Comparison of ENCODE assay signal across 8 cellular contexts in genomic region chr2:201451330-201452057, GRCh38. TPM values are rescaled to one million over a fixed set of nuclear protein-coding genes. Genes with fewer than 3 reads are reported as not detected.
A peak's percentile ranks its signal among the peaks of the same experiment; 100 is the strongest.
DNase-seq lines count a peak whose midpoint lies in the region; ATAC-seq and TF ChIP-seq lines count a peak whose summit lies in the region.

STRADB (plus strand) TSS chr2:201451740; CDS start chr2:201454841, 3,101 bp downstream.
TRAK2 (minus strand) TSS chr2:201451458; CDS start chr2:201420507, 30,951 bp downstream.

- TF ChIP-seq CTCF in AG09319 (IDR thresholded peaks at IDR 0.05; ENCODE audit: low read depth, low read length): peak; percentile 10
- TF ChIP-seq CTCF in activated B cell treated with CpG ODN at 0.5 μM for 24 hours (IDR thresholded peaks at IDR 0.05): no peak
- TF ChIP-seq CTCF in spleen (IDR thresholded peaks at IDR 0.05 in 8 of 11, conservative IDR thresholded peaks at IDR 0.05 in 3 of 11): peak in 10 of 11 experiments; percentile 17 to 67 (median 38)

- in situ Hi-C loops in GM18951 (cut with MboI; ENCODE audit: low sequenced_read_pairs, unreplicated experiment): no loop called here

- peaks cover 0 to 13% (median 0%) of the 10 kb centered on the region in 6 donors for H3K36me3 ChIP-seq in spleen

- WGBS in spleen, 5 donors: 0 to 1% (median 0%) methylated on average over 21 to 75 of the region's 75 CpGs

- H3K36me3 Mint-ChIP-seq in activated B cell treated with CpG ODN at 0.5 μM for 24 hours (ENCODE audit: low read depth): peaks cover 15% of the 10 kb centered on the region
- H3K36me3 Mint-ChIP-seq in immature natural killer cell: peaks cover 0 to 8% (median 0%) of the 10 kb centered on the region in 3 donors

- H3K4me1 Mint-ChIP-seq in activated B cell treated with CpG ODN at 0.5 μM for 24 hours: peaks cover 51% of the 10 kb centered on the region
- H3K4me1 Mint-ChIP-seq in immature natural killer cell: peaks cover 32 to 58% of the 10 kb centered on the region in 2 donors

- POLR2A ChIA-PET in activated B cell treated with CpG ODN at 0.5 μM for 24 hours (lab: Charles Lee): interaction anchor here (0.5 to 2.7 kb wide), 26 partner anchors 8 to 926 kb away, joined by 3 to 17 read pairs (median 4); partner anchors contain the start of genes ALS2, BZW1, CASP8 and CFLAR

- H3K27ac ChIP-seq in caudate nucleus (ENCODE audit: low read depth, low read length) (peak within 1 kb of the TSS; percentile 95), spleen (peak within 1 kb of the TSS; percentile 83 to 95 (median 92))

- H3K9me3 ChIP-seq in spleen: no peaks in the 10 kb centered on the region

- peak; percentile 95 for ATAC-seq in HG03196 (IDR thresholded peaks at IDR 0.05; ENCODE audit: unreplicated experiment)
- peak; percentile 93 for ATAC-seq in activated B cell treated with CpG ODN at 0.5 μM for 24 hours (ENCODE audit: low read depth)

- H3K9me3 Mint-ChIP-seq in activated B cell treated with CpG ODN at 0.5 μM for 24 hours (no peaks in the 10 kb centered on the region), immature natural killer cell (no peaks in the 10 kb centered on the region)

- peak; percentile 94 for TF ChIP-seq POLR2A in GM18951 (IDR thresholded peaks at IDR 0.05; ENCODE audit: extremely low read depth, insufficient read depth, insufficient read length)
- peak in 2 of 3 donors; percentile 81 to 88 for TF ChIP-seq POLR2A in spleen (IDR thresholded peaks at IDR 0.05)

- H3K4me1 ChIP-seq in spleen: peaks cover 20 to 63% (median 45%) of the 10 kb centered on the region in 6 donors

- intact Hi-C loops in activated B cell treated with CpG ODN at 0.5 μM for 24 hours (cut with micrococcal nuclease): loop anchor here (1.0 to 5.0 kb wide), 19 partner anchors 39 to 1787 kb away; partner anchors contain the start of genes BMPR2, BZW1, C2orf69 and CLK1
- intact Hi-C loops in spleen (cut with DNase I; ENCODE audit: low total_unique reads): loop anchor here (10.0 kb wide), 1 partner anchor 197 kb away; no protein-coding TSS in a partner anchor

- H3K4me3 ChIP-seq in spleen: peak within 1 kb of the TSS; percentile 51 to 87 (median 78)

- H3K4me3 Mint-ChIP-seq in activated B cell treated with CpG ODN at 0.5 μM for 24 hours (peak within 1 kb of the TSS; percentile 97), immature natural killer cell (peak within 1 kb of the TSS; percentile 94 to 98 (median 96))

- H3K27ac Mint-ChIP-seq in activated B cell treated with CpG ODN at 0.5 μM for 24 hours (peak within 1 kb of the TSS; percentile 95), immature natural killer cell (peak within 1 kb of the TSS; percentile 88 to 97 (median 94))

- CTCF ChIA-PET in activated B cell treated with CpG ODN at 0.5 μM for 24 hours (lab: Charles Lee): interaction anchor here (0.7 to 1.5 kb wide), 7 partner anchors 11 to 219 kb away, joined by 3 to 6 read pairs (median 3); partner anchors contain the start of gene TMEM237

- peak; percentile 88 for DNase-seq in AG09319 (ENCODE audit: extremely low read depth, low read depth)
- peak; percentile 95 for DNase-seq in NCI-H345 (lab: John Stamatoyannopoulos, UW)
- peak; percentile 89 for DNase-seq in activated B cell treated with CpG ODN at 0.5 μM for 24 hours
- peak; percentile 60 to 98 (median 95) for DNase-seq in caudate nucleus (lab: John Stamatoyannopoulos, UW)
- DNase-seq in immature natural killer cell: peak; percentile 94 to 95 (median 95)
- peak; percentile 99 for DNase-seq in spleen

- H3K27me3 Mint-ChIP-seq in activated B cell treated with CpG ODN at 0.5 μM for 24 hours (no peaks in the 10 kb centered on the region), immature natural killer cell (ENCODE audit: low read depth in 3 of 3) (peaks cover 0 to 4% (median 3%) of the 10 kb centered on the region in 3 donors)

- H3K27me3 ChIP-seq in spleen (replicated peaks in 1 of 7): no peaks in the 10 kb centered on the region

RNA-seq across cellular contexts. Expression of gene STRADB, which starts in this region (rescaled TPM):
- total RNA-seq in activated B cell treated with CpG ODN at 0.5 μM for 24 hours (17.8 and 23.3 TPM in 2 replicates), spleen (10 to 100 TPM; 13.4 to 45.3 (median 26.6) TPM)
- polyA plus RNA-seq in immature natural killer cell (10 to 100 TPM; 21.9 to 36.6 (median 32.5) TPM), spleen (10 to 100 TPM; 14.3 to 21.0 (median 19.6) TPM)

RNA-seq across cellular contexts. Expression of gene TRAK2, which starts in this region (rescaled TPM):
- total RNA-seq in activated B cell treated with CpG ODN at 0.5 μM for 24 hours (17.7 and 20.1 TPM in 2 replicates), spleen (10 to 100 TPM; 36.0 to 63.0 (median 44.5) TPM)
- polyA plus RNA-seq in immature natural killer cell (10 to 100 TPM; 14.4 to 35.7 (median 18.7) TPM), spleen (10 to 100 TPM in 1 of 3 donors, 1 to 10 TPM in 2; 7.1 to 11.8 (median 9.6) TPM)

Comparison
In these comparisons a context has a peak if more than half of its experiments do, and no peak if none do; other contexts are left out.
1. Peak in every context shown above with its lines: DNase-seq, ATAC-seq, H3K4me3 ChIP-seq and H3K27ac ChIP-seq.